ENCODE assay signal across 36 cellular contexts in the genomic region with DNA sequence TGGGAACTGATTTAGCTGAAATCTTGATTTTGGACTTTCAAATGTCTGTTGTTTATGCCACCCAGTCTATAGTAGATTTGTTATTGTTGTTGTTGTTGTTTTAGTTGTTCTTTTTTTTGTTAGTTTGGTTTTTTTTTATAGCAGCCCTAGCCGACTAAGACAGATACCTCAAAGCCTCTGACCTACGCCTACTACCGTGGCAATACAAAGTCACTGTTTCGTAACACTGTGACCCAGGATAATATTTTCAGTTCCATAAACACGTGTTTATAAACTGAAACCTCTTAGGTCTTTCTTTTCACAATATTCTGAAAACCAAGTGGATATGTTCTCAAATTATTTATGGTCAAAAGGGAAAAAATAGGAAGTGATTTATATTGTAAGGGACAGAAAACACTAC. TPM values are rescaled to one million over a fixed set of nuclear protein-coding genes. Genes with fewer than 3 reads are reported as not detected.
"Had no signal": no experiment of that assay in that cellular context is flagged by ENCODE, and none has a peak within 500 bp of the region (broad histone marks: within the 10 kb centered on the region; RNA-seq: fewer than 3 reads in every experiment).

No MANE protein-coding gene starts in this region.

- DNase-seq: islet precursor cell; left ventricle myocardium inferior; midbrain; mucosa of descending colon; naive thymus-derived CD4-positive, alpha-beta T cell; pancreas; posterior cingulate gyrus; retina; right cardiac atrium; sigmoid colon; small intestine; stimulated activated CD4-positive, alpha-beta T cell treated with anti-CD3 and anti-CD28 coated beads, Interleukin-1b, Interleukin-23, amount 100 ng/mL, for 48 hours; stimulated activated CD4-positive, alpha-beta T cell treated with anti-CD3 and anti-CD28 coated beads, Interleukin-2, amount 100 ng/mL, for 48 hours; stimulated activated CD4-positive, alpha-beta T cell treated with anti-CD3 and anti-CD28 coated beads, Interleukin-4, amount 100 ng/mL, for 4 hours; stimulated activated CD8-positive, alpha-beta memory T cell treated with anti-CD3 and anti-CD28 coated beads, Interleukin-4, amount 100 ng/mL, for 48 hours; stimulated activated naive CD4-positive, alpha-beta T cell treated with Interleukin-2 at 50 U/mL for 16 hours; stimulated activated naive CD8-positive, alpha-beta T cell treated with anti-CD3 and anti-CD28 coated beads, Interleukin-15, amount 100 ng/mL, for 72 hours; substantia nigra; transverse colon; upper lobe of left lung had no signal

- H3K27ac Mint-ChIP-seq: memory B cell; naive thymus-derived CD4-positive, alpha-beta T cell; natural killer cell treated with Interleukin-12 subunit alpha and Interleukin-12 subunit beta and Interleukin-15 and Interleukin-18, amount 100 ng/mL, for 72 hours; stimulated activated memory B cell treated with anti-CD40 and anti-IgM and Interleukin-4, amounts not matched to agents 10 μg/mL and 1 μg/mL and 100 μg/mL, for 72 hours had no signal

- H3K4me3 ChIP-seq: hepatocyte, left ventricle myocardium inferior, lung, mucosa of descending colon, pancreas, prostate gland, sigmoid colon, transverse colon, upper lobe of left lung, vagina had no signal

- H3K4me3 Mint-ChIP-seq: memory B cell; naive thymus-derived CD4-positive, alpha-beta T cell; natural killer cell treated with Interleukin-12 subunit alpha and Interleukin-12 subunit beta and Interleukin-15 and Interleukin-18, amount 100 ng/mL, for 72 hours; stimulated activated memory B cell treated with anti-CD40 and anti-IgM and Interleukin-4, amounts not matched to agents 10 μg/mL and 1 μg/mL and 100 μg/mL, for 72 hours; stimulated activated naive CD8-positive, alpha-beta T cell treated with anti-CD3 and anti-CD28 coated beads, Interleukin-15, amount 100 ng/mL, for 72 hours had no signal

- H3K4me2 ChIP-seq: hepatocyte had no signal

- H3K36me3 Mint-ChIP-seq: memory B cell; stimulated activated memory B cell treated with anti-CD40 and anti-IgM and Interleukin-4, amounts not matched to agents 10 μg/mL and 1 μg/mL and 100 μg/mL, for 72 hours had no signal

- H3K27me3 Mint-ChIP-seq: memory B cell; naive thymus-derived CD4-positive, alpha-beta T cell; natural killer cell treated with Interleukin-12 subunit alpha and Interleukin-12 subunit beta and Interleukin-15 and Interleukin-18, amount 100 ng/mL, for 72 hours; stimulated activated memory B cell treated with anti-CD40 and anti-IgM and Interleukin-4, amounts not matched to agents 10 μg/mL and 1 μg/mL and 100 μg/mL, for 72 hours; stimulated activated naive CD8-positive, alpha-beta T cell treated with anti-CD3 and anti-CD28 coated beads, Interleukin-15, amount 100 ng/mL, for 72 hours had no signal

- H3K79me2 ChIP-seq: hepatocyte had no signal

- H3K9me3 ChIP-seq: left ventricle myocardium inferior, mucosa of descending colon, pancreas, prostate gland, sigmoid colon, transverse colon, upper lobe of left lung, vagina had no signal

- H3K4me1 ChIP-seq: left ventricle myocardium inferior, pancreas, prostate gland, sigmoid colon, transverse colon, upper lobe of left lung, vagina had no signal

- H3K4me1 Mint-ChIP-seq: memory B cell; naive thymus-derived CD4-positive, alpha-beta T cell; stimulated activated memory B cell treated with anti-CD40 and anti-IgM and Interleukin-4, amounts not matched to agents 10 μg/mL and 1 μg/mL and 100 μg/mL, for 72 hours; stimulated activated naive CD8-positive, alpha-beta T cell treated with anti-CD3 and anti-CD28 coated beads, Interleukin-15, amount 100 ng/mL, for 72 hours had no signal

- H3K36me3 ChIP-seq: left ventricle myocardium inferior, pancreas, prostate gland, sigmoid colon, transverse colon, upper lobe of left lung, vagina had no signal

- H3K27me3 ChIP-seq: hepatocyte, pancreas, sigmoid colon, transverse colon, upper lobe of left lung, vagina had no signal

- H3K27ac ChIP-seq: hepatocyte, left ventricle myocardium inferior, pancreas, prostate gland, sigmoid colon, transverse colon, upper lobe of left lung, vagina had no signal

- H2AFZ ChIP-seq: hepatocyte had no signal

- ATAC-seq: mucosa of descending colon; naive thymus-derived CD4-positive, alpha-beta T cell; natural killer cell treated with Interleukin-12 subunit alpha and Interleukin-12 subunit beta and Interleukin-15 and Interleukin-18, amount 100 ng/mL, for 72 hours; pancreas; right cardiac atrium; stimulated activated memory B cell treated with anti-CD40 and anti-IgM and Interleukin-4, amounts not matched to agents 10 μg/mL and 1 μg/mL and 100 μg/mL, for 72 hours; stimulated activated naive CD8-positive, alpha-beta T cell treated with anti-CD3 and anti-CD28 coated beads, Interleukin-15, amount 100 ng/mL, for 72 hours had no signal

- FAIRE-seq: pancreas, small intestine had no signal

RNA-seq across cellular contexts. Expression of gene VCX2, which starts 32.8 kb away (rescaled TPM):
- total RNA-seq: hepatocyte; kidney epithelial cell; left ventricle myocardium inferior; lower leg skin; lung; mesenteric fat pad; mucosa of descending colon; myocyte; naive thymus-derived CD4-positive, alpha-beta T cell; natural killer cell treated with Interleukin-12 subunit alpha and Interleukin-12 subunit beta and Interleukin-15 and Interleukin-18, amount 100 ng/mL, for 72 hours; omental fat pad; pancreas; right cardiac atrium; sigmoid colon; temporal lobe; transverse colon; upper lobe of left lung; urinary bladder; vagina had no signal
- polyA plus RNA-seq: hepatocyte; lung; naive thymus-derived CD4-positive, alpha-beta T cell; neural cell; pancreas; right cardiac atrium; sigmoid colon; small intestine; thymus; urinary bladder had no signal
